ENCODE assay signal across 15 cellular contexts in genomic region chr12:57891639-57892228, GRCh38. TPM values are rescaled to one million over a fixed set of nuclear protein-coding genes. Genes with fewer than 3 reads are reported as not detected.
DNase-seq lines count a peak whose midpoint lies in the region; ATAC-seq and TF ChIP-seq lines count a peak whose summit lies in the region.
"Had no signal": no experiment of that assay in that cellular context is flagged by ENCODE, and none has a peak within 500 bp of the region (broad histone marks: within the 10 kb centered on the region; RNA-seq: fewer than 3 reads in every experiment).

No MANE protein-coding gene starts in this region.

- H3K27me3 ChIP-seq in IMR-90 (ENCODE audit: control insufficient read depth, insufficient read depth, low read length) (no peaks in the 10 kb centered on the region), mesenchymal stem cell (ENCODE audit: control insufficient read depth in 1 of 2, insufficient read depth in 1 of 2, low read length in 2 of 2) (no peaks in the 10 kb centered on the region), subcutaneous abdominal adipose tissue (ENCODE audit: control insufficient read depth in 5 of 5, insufficient read depth in 4 of 5, low read length in 5 of 5) (no peaks in the 10 kb centered on the region)

- no peak overlapping the region; the same call in 1 of the 2 replicates for H3K18ac ChIP-seq in IMR-90 (ENCODE audit: low read depth, low read length)
- peak overlapping the region in 1 of 2 experiments; percentile 73 for H3K18ac ChIP-seq in mesenchymal stem cell (ENCODE audit: low read depth in 1 of 2, low read length in 2 of 2)

- H3K4me3 Mint-ChIP-seq in chondrocyte (ENCODE audit: unreplicated experiment) (no peak overlapping the region), T-cell (no peak overlapping the region)
- H3K4me3 Mint-ChIP-seq: activated B cell treated with CpG ODN at 0.5 μM for 24 hours; effector memory CD8-positive, alpha-beta T cell had no signal

- H2BK15ac ChIP-seq in IMR-90 (ENCODE audit: low read depth, low read length) (peak overlapping the region; percentile 86), mesenchymal stem cell (ENCODE audit: low read depth, poor library complexity, severe bottlenecking) (peak overlapping the region; percentile 38)

- H3K9me3 Mint-ChIP-seq in chondrocyte (ENCODE audit: low read depth) (no peaks in the 10 kb centered on the region), T-cell (no peaks in the 10 kb centered on the region)
- H3K9me3 Mint-ChIP-seq: activated B cell treated with CpG ODN at 0.5 μM for 24 hours; effector memory CD8-positive, alpha-beta T cell had no signal

- H2BK20ac ChIP-seq in IMR-90 (ENCODE audit: low read depth, low read length) = peak overlapping the region; percentile 45

- peaks cover 8 to 69% of the 10 kb centered on the region in 2 experiments; a peak in 3 of 4 replicates for H3K79me1 ChIP-seq in IMR-90 (ENCODE audit: low read depth in 1 of 2, low read length in 2 of 2)
- peaks cover 8% of the 10 kb centered on the region for H3K79me1 ChIP-seq in mesenchymal stem cell (replicated peaks; ENCODE audit: low read length, poor library complexity, severe bottlenecking)

- H3K36me3 Mint-ChIP-seq in chondrocyte (ENCODE audit: low read depth) (no peaks in the 10 kb centered on the region), T-cell (no peaks in the 10 kb centered on the region)
- H3K36me3 Mint-ChIP-seq: naive B cell had no signal

- no peak for DNase-seq in IMR-90
- no peak for DNase-seq in chondrocyte (ENCODE audit: low spot score)
- DNase-seq in mesenchymal stem cell = no peak
- no peak for DNase-seq in stimulated activated CD4-positive, alpha-beta T cell treated with anti-CD3 and anti-CD28 coated beads, Interleukin-4, amount 100 ng/mL, for 24 hours
- no peak for DNase-seq in SKM-1 (lab: John Stamatoyannopoulos, UW; ENCODE audit: unreplicated experiment)
- no peak for DNase-seq in T-cell
- DNase-seq: activated B cell treated with CpG ODN at 0.5 μM for 24 hours; activated gamma-delta T cell treated with Interleukin-2 at 50 U/mL for 16 hours; effector memory CD8-positive, alpha-beta T cell; naive B cell; stimulated activated CD4-positive, alpha-beta T cell treated with anti-CD3 and anti-CD28 coated beads, Interleukin-4, amount 100 ng/mL, for 1 hour; SW 1271 had no signal

- TF ChIP-seq RAD21 in IMR-90 (IDR thresholded peaks at IDR 0.05; ENCODE audit: low read length) = no peak

- intact Hi-C loops in IMR-90 (cut with micrococcal nuclease) = no loop called here

- H4K5ac ChIP-seq in IMR-90 (ENCODE audit: low read depth, low read length) = no peak overlapping the region

- POLR2A ChIA-PET in IMR-90 (lab: Charles Lee; ENCODE audit: unreplicated experiment) (no interaction called here), T-cell (lab: Charles Lee) (no interaction called here)

- dilution Hi-C loops in IMR-90 (cut with HindIII; ENCODE audit: low sequenced_read_pairs, unreplicated experiment) = no loop called here

- peak overlapping the region; percentile 80; the same call in 1 of the 2 replicates for H2BK120ac ChIP-seq in IMR-90 (ENCODE audit: low read depth, low read length)
- peak overlapping the region; percentile 37 for H2BK120ac ChIP-seq in mesenchymal stem cell (ENCODE audit: low read depth, low read length)

- H3K36me3 ChIP-seq in IMR-90 (ENCODE audit: control insufficient read depth, insufficient read depth, low read length) = no peaks in the 10 kb centered on the region
- H3K36me3 ChIP-seq in mesenchymal stem cell (ENCODE audit: control insufficient read depth in 1 of 2, insufficient read depth in 2 of 2, low read depth in 1 of 2, low read length in 2 of 2) = no peaks in the 10 kb centered on the region
- no peaks in the 10 kb centered on the region for H3K36me3 ChIP-seq in subcutaneous abdominal adipose tissue (ENCODE audit: control insufficient read depth in 5 of 5, insufficient read depth in 5 of 5, low read length in 5 of 5)

- H3K9ac ChIP-seq in IMR-90 (ENCODE audit: low read depth, low read length) (no peak overlapping the region), mesenchymal stem cell (ENCODE audit: low read length) (peak overlapping the region; percentile 4), subcutaneous abdominal adipose tissue (ENCODE audit: low read length in 5 of 5) (peak overlapping the region in 2 of 5 donors; percentile 2 to 21)

- H3K4me3 ChIP-seq in IMR-90 (ENCODE audit: insufficient read depth, low read depth, low read length) (no peak overlapping the region), mesenchymal stem cell (ENCODE audit: insufficient read depth in 1 of 2, low read depth in 1 of 2, low read length in 2 of 2) (no peak overlapping the region), subcutaneous abdominal adipose tissue (ENCODE audit: low read depth in 1 of 5, low read length in 5 of 5) (no peak overlapping the region)

- peak overlapping the region; percentile 31; the same call in 1 of the 2 replicates for H3K23ac ChIP-seq in IMR-90 (ENCODE audit: low read depth, low read length)
- no peak overlapping the region for H3K23ac ChIP-seq in mesenchymal stem cell (ENCODE audit: low read length in 2 of 2)

- no TSS peak for BruUV-seq in IMR-90 (replicated peaks; lab: Mats Ljungman, UMichigan)

- no peak for ATAC-seq in IMR-90 (ENCODE audit: low read depth)
- no peak for ATAC-seq in GM21360 (IDR thresholded peaks at IDR 0.05; ENCODE audit: unreplicated experiment)
- no peak for ATAC-seq in T-cell (replicated peaks in 1 of 4)
- ATAC-seq: effector memory CD8-positive, alpha-beta T cell; HepG2 had no signal

- H4K8ac ChIP-seq in IMR-90 (ENCODE audit: low read depth in 2 of 2, low read length in 2 of 2) (no peak overlapping the region), mesenchymal stem cell (ENCODE audit: low read length) (no peak overlapping the region)

- H3K9me3 ChIP-seq in IMR-90 (ENCODE audit: control insufficient read depth, insufficient read depth, low read length) (no peaks in the 10 kb centered on the region), mesenchymal stem cell (ENCODE audit: control insufficient read depth, low read length) (no peaks in the 10 kb centered on the region), subcutaneous abdominal adipose tissue (ENCODE audit: control insufficient read depth in 5 of 5, low read length in 5 of 5) (no peaks in the 10 kb centered on the region)

- TF ChIP-seq CTCF in IMR-90 (conservative IDR thresholded peaks at IDR 0.05; ENCODE audit: low read depth, low read length) (no peak), chondrocyte (IDR thresholded peaks at IDR 0.05) (no peak)

- CTCF ChIA-PET in IMR-90 (lab: Yijun Ruan, JAX) (no interaction called here), T-cell (lab: Charles Lee) (no interaction called here)

- H3K4me1 Mint-ChIP-seq in chondrocyte (ENCODE audit: low read depth) = peaks cover 89% of the 10 kb centered on the region
- H3K4me1 Mint-ChIP-seq in T-cell = peaks cover 41 to 47% (median 46%) of the 10 kb centered on the region in 3 donors

- H4K20me1 ChIP-seq in IMR-90 (ENCODE audit: insufficient read depth, low read length) = no peaks in the 10 kb centered on the region

- H2AK5ac ChIP-seq in IMR-90 (ENCODE audit: low read depth, low read length) = peak overlapping the region; percentile 67; the same call in 1 of the 2 replicates
- no peak overlapping the region for H2AK5ac ChIP-seq in mesenchymal stem cell (ENCODE audit: low read length, severe bottlenecking)

- H2BK12ac ChIP-seq in mesenchymal stem cell (ENCODE audit: low read length in 2 of 2) = peak overlapping the region; percentile 73 to 86

- H3K14ac ChIP-seq in IMR-90 (replicated peaks; ENCODE audit: low read depth, low read length) (0 out of 2 replicates have a peak overlapping the region, but pooled peaks have one; percentile 68), mesenchymal stem cell (ENCODE audit: low read length in 2 of 2) (no peak overlapping the region)

- H3K4ac ChIP-seq in IMR-90 (ENCODE audit: low read depth, low read length) = peak overlapping the region; percentile 87
- H3K4ac ChIP-seq in mesenchymal stem cell (ENCODE audit: low read depth in 1 of 2, low read length in 2 of 2) = no peak overlapping the region

- no peak overlapping the region for H3K56ac ChIP-seq in IMR-90 (ENCODE audit: extremely low read depth, insufficient read depth, low read length)

- peaks cover 61% of the 10 kb centered on the region for H3K4me1 ChIP-seq in IMR-90 (ENCODE audit: control insufficient read depth, insufficient read depth, low read length)
- H3K4me1 ChIP-seq in mesenchymal stem cell (ENCODE audit: control insufficient read depth, insufficient read depth, low read depth, low read length) = peaks cover 33% of the 10 kb centered on the region
- peaks cover 39 to 80% (median 78%) of the 10 kb centered on the region in 5 donors for H3K4me1 ChIP-seq in subcutaneous abdominal adipose tissue (ENCODE audit: control insufficient read depth in 5 of 5, insufficient read depth in 5 of 5, low read length in 5 of 5)

- 100% methylated on average over 4 of the region's 6 CpGs; no CpG with 5 or more reads in 1 of the 2 experiments for WGBS in IMR-90 (ENCODE audit: extremely low coverage in 2 of 2, insufficient read length in 1 of 2), 2 experiments
- 99% methylated on average over 6 of the region's 6 CpGs for WGBS in mesenchymal stem cell

- H3K9me1 ChIP-seq in IMR-90 (ENCODE audit: insufficient read depth, low read length) = peaks cover 42% of the 10 kb centered on the region

- H2AFZ ChIP-seq in IMR-90 (replicated peaks; ENCODE audit: low read length, poor library complexity) (no peak overlapping the region), mesenchymal stem cell (ENCODE audit: low read depth, low read length) (no peak overlapping the region)

- no peak overlapping the region; the same call in 1 of the 2 replicates for H3K27ac ChIP-seq in IMR-90 (ENCODE audit: insufficient read depth, low read length)
- H3K27ac ChIP-seq in mesenchymal stem cell (ENCODE audit: low read length, poor library complexity, severe bottlenecking) = no peak overlapping the region
- peak overlapping the region; percentile 99 for H3K27ac ChIP-seq in subcutaneous abdominal adipose tissue (ENCODE audit: low read depth, low read length)

- H3K4me2 ChIP-seq in IMR-90 (ENCODE audit: low read depth, low read length) = no peak overlapping the region
- no peak overlapping the region for H3K4me2 ChIP-seq in mesenchymal stem cell (ENCODE audit: low read length, poor library complexity, severe bottlenecking)

- H4K91ac ChIP-seq in IMR-90 (ENCODE audit: insufficient read depth, low read depth, low read length) (peak overlapping the region; percentile 48), mesenchymal stem cell (ENCODE audit: low read length) (no peak overlapping the region)

- TF ChIP-seq POLR2A in IMR-90 (IDR thresholded peaks at IDR 0.05; ENCODE audit: low read depth, low read length) = no peak

- H3K27me3 Mint-ChIP-seq in chondrocyte (ENCODE audit: low read depth) (no peaks in the 10 kb centered on the region), T-cell (no peaks in the 10 kb centered on the region)
- H3K27me3 Mint-ChIP-seq: activated B cell treated with CpG ODN at 0.5 μM for 24 hours had no signal

- H2BK5ac ChIP-seq in IMR-90 (ENCODE audit: low read depth, low read length, poor library complexity, severe bottlenecking) (no peak overlapping the region), mesenchymal stem cell (ENCODE audit: low read depth, low read length, poor library complexity, severe bottlenecking) (no peak overlapping the region)

- in situ Hi-C loops in IMR-90 (cut with MboI; ENCODE audit: low sequenced_read_pairs) = loop anchor here (10.0 kb wide), 1 partner anchor 47 kb away; the partner anchor contains the start of gene CTDSP2

- H2AK9ac ChIP-seq in IMR-90 (replicated peaks; ENCODE audit: low read depth, low read length, poor library complexity) = peak overlapping the region; percentile 12

- H3K27ac Mint-ChIP-seq in chondrocyte (ENCODE audit: unreplicated experiment) (peak overlapping the region; percentile 72), T-cell (no peak overlapping the region)
- H3K27ac Mint-ChIP-seq: activated B cell treated with CpG ODN at 0.5 μM for 24 hours; effector memory CD8-positive, alpha-beta T cell had no signal

RNA-seq across cellular contexts. Expression of gene CTDSP2, which starts 45.2 kb away (rescaled TPM):
- total RNA-seq in IMR-90 (2012; rRNA removed) (79.4 and 114 TPM in 2 replicates), chondrocyte (113 to 124 TPM (median 123 TPM) in 3 replicates), T-cell (100 to 1,000 TPM; 132 to 246 (median 234) TPM)
- polyA plus RNA-seq in IMR-90 (2012; rRNA removed) = 150 and 156 TPM in 2 replicates
- polyA plus RNA-seq in IMR-90 (2012; cell fraction: cytosol; rRNA removed) = 134 and 187 TPM in 2 replicates
- polyA plus RNA-seq in IMR-90 (2012; cell fraction: nucleus; rRNA removed; ENCODE audit: low replicate concordance) = 152 and 213 TPM in 2 replicates
- 136 TPM for polyA plus RNA-seq in mesenchymal stem cell (2013, experiment 1 of 2)
- 129 TPM for polyA plus RNA-seq in mesenchymal stem cell (2013, experiment 2 of 2)

RNA-seq across cellular contexts. Expression of gene ATP23, which starts 49.6 kb away (rescaled TPM):
- total RNA-seq in IMR-90 (2012; rRNA removed) = 7.2 TPM in 2 replicates
- polyA plus RNA-seq in IMR-90 (2012; rRNA removed) = 5.4 and 6.4 TPM in 2 replicates
- polyA plus RNA-seq in IMR-90 (2012; cell fraction: cytosol; rRNA removed) = 1.8 and 3.0 TPM in 2 replicates
- 0.52 and 3.2 TPM in 2 replicates for polyA plus RNA-seq in IMR-90 (2012; cell fraction: nucleus; rRNA removed; ENCODE audit: low replicate concordance)
- 2.3 to 5.3 TPM (median 3.6 TPM) in 3 replicates for total RNA-seq in chondrocyte
- 6.5 TPM for polyA plus RNA-seq in mesenchymal stem cell (2013, experiment 1 of 2)
- polyA plus RNA-seq in mesenchymal stem cell (2013, experiment 2 of 2) = 5.7 TPM
- 1 to 10 TPM; 3.1 to 9.7 (median 7.7) TPM for total RNA-seq in T-cell
